ENCODE assay signal across 8 cellular contexts in the genomic region with DNA sequence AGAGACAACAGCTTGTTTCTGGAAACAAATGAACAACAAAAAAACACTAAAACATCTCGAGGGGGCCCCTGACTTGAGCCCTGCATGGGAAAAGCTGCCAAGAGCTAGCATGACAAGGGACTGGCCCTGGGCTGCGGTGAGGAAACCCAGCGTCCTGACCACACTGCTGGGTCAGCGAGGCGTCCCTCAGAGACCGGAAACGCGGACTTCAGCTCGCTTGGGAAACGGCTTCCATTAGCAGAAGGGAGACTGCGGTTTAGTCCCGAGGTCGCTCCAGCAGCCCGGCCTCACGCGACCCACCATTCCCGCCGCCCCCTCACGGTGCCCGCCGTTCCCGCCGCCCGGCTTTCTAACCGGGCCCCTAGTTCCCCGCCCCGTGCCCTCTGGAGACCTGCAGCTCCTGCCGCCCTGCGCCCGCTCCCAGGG. TPM values are rescaled to one million over a fixed set of nuclear protein-coding genes. Genes with fewer than 3 reads are reported as not detected.
A peak's percentile ranks its signal among the peaks of the same experiment; 100 is the strongest.
DNase-seq lines count a peak whose midpoint lies in the region; ATAC-seq and TF ChIP-seq lines count a peak whose summit lies in the region.

No MANE protein-coding gene starts in this region.

- peak overlapping the region; percentile 94 for H3K4me3 Mint-ChIP-seq in T-helper 17 cell

- ATAC-seq in GM19395 (IDR thresholded peaks at IDR 0.05; ENCODE audit: unreplicated experiment), result peak; percentile 47
- peak; percentile 40 for ATAC-seq in HG03460 (IDR thresholded peaks at IDR 0.05; ENCODE audit: unreplicated experiment)
- ATAC-seq in T-helper 17 cell, result peak; percentile 10

- peak overlapping the region; percentile 89 for H3K27ac Mint-ChIP-seq in T-helper 17 cell

- no peaks in the 10 kb centered on the region for H3K27me3 Mint-ChIP-seq in T-helper 17 cell

- DNase-seq in DMS53 (lab: John Stamatoyannopoulos, UW) (peak; percentile 78), T-helper 17 cell (no peak), lower leg skin (ENCODE audit: low spot score in 2 of 2) (peak; percentile 70 to 96), NCI-H2171 treated with DMSO at 0.1 percent for 48 hours (lab: John Stamatoyannopoulos, UW) (no peak)
- peak in 2 of 3 donors; percentile 16 to 36 for DNase-seq in effector memory CD4-positive, alpha-beta T cell
- DNase-seq in stimulated activated CD8-positive, alpha-beta memory T cell treated with anti-CD3 and anti-CD28 coated beads, Interleukin-7, amount 100 ng/mL, for 48 hours (ENCODE audit: extremely low read depth in 1 of 2, low read depth in 1 of 2), result peak; percentile 14 to 18

- peaks cover 24% of the 10 kb centered on the region for H3K4me1 Mint-ChIP-seq in T-helper 17 cell

- H3K36me3 Mint-ChIP-seq in T-helper 17 cell (ENCODE audit: low read depth), result no peaks in the 10 kb centered on the region

- H3K27ac ChIP-seq in effector memory CD4-positive, alpha-beta T cell (ENCODE audit: insufficient read depth, low read length, poor library complexity, severe bottlenecking), result peak overlapping the region; percentile 78

- 0 to 1% methylated on average over 28 to 30 of the region's 30 CpGs for WGBS in lower leg skin, 2 donors

- H3K4me3 ChIP-seq in effector memory CD4-positive, alpha-beta T cell (ENCODE audit: insufficient read depth, low read depth, low read length, poor library complexity, severe bottlenecking), result peak overlapping the region; percentile 78
- peak overlapping the region; percentile 79 for H3K4me3 ChIP-seq in lower leg skin (ENCODE audit: low read depth, poor library complexity, severe bottlenecking)

- H3K36me3 ChIP-seq in effector memory CD4-positive, alpha-beta T cell (ENCODE audit: control insufficient read depth, insufficient read depth, low read length), result no peaks in the 10 kb centered on the region

- TF ChIP-seq POLR2A in lower leg skin (IDR thresholded peaks at IDR 0.05), result no peak

- no peaks in the 10 kb centered on the region for H3K27me3 ChIP-seq in effector memory CD4-positive, alpha-beta T cell (replicated peaks; ENCODE audit: control insufficient read depth, insufficient read depth, low read length, poor library complexity, severe bottlenecking)

- peaks cover 3% of the 10 kb centered on the region for H3K4me1 ChIP-seq in effector memory CD4-positive, alpha-beta T cell (ENCODE audit: control insufficient read depth, insufficient read depth, low read length, poor library complexity, severe bottlenecking)

- no peak for TF ChIP-seq CTCF in lower leg skin (IDR thresholded peaks at IDR 0.05)

- intact Hi-C loops in lower leg skin (cut with DNase I; ENCODE audit: low total_unique reads), result no loop called here

- no peaks in the 10 kb centered on the region for H3K9me3 ChIP-seq in T-helper 17 cell (ENCODE audit: control insufficient read depth, low read length, poor library complexity, severe bottlenecking)
- H3K9me3 ChIP-seq in effector memory CD4-positive, alpha-beta T cell (ENCODE audit: control insufficient read depth, low read length), result no peaks in the 10 kb centered on the region

RNA-seq across cellular contexts. Expression of a gene that starts 0.6 kb away (rescaled TPM):
- total RNA-seq in T-helper 17 cell (1 to 10 TPM; 1.3 to 1.4 TPM), lower leg skin (1 to 10 TPM; 1.3 to 5.1 (median 2.1) TPM)

RNA-seq across cellular contexts. Expression of a gene that starts 0.8 kb away (rescaled TPM):
- total RNA-seq in T-helper 17 cell (1 to 10 TPM; 3.1 to 4.0 TPM), lower leg skin (1 to 10 TPM; 2.7 to 6.8 (median 4.3) TPM)

Comparison
In these comparisons a context has a peak if more than half of its experiments do, and no peak if none do; other contexts are left out.
1. DNase-seq: peak in DMS53 (single experiment), effector memory CD4-positive, alpha-beta T cell (2 of 3), lower leg skin (2 of 2) and stimulated activated CD8-positive, alpha-beta memory T cell treated with anti-CD3 and anti-CD28 coated beads, Interleukin-7, amount 100 ng/mL, for 48 hours (2 of 2); none in T-helper 17 cell (0 of 3) and NCI-H2171 treated with DMSO at 0.1 percent for 48 hours (single experiment).
2. Peak in every context shown above with its lines, with median percentiles within 50 percentile points of each other: ATAC-seq.